In the genomic region with DNA sequence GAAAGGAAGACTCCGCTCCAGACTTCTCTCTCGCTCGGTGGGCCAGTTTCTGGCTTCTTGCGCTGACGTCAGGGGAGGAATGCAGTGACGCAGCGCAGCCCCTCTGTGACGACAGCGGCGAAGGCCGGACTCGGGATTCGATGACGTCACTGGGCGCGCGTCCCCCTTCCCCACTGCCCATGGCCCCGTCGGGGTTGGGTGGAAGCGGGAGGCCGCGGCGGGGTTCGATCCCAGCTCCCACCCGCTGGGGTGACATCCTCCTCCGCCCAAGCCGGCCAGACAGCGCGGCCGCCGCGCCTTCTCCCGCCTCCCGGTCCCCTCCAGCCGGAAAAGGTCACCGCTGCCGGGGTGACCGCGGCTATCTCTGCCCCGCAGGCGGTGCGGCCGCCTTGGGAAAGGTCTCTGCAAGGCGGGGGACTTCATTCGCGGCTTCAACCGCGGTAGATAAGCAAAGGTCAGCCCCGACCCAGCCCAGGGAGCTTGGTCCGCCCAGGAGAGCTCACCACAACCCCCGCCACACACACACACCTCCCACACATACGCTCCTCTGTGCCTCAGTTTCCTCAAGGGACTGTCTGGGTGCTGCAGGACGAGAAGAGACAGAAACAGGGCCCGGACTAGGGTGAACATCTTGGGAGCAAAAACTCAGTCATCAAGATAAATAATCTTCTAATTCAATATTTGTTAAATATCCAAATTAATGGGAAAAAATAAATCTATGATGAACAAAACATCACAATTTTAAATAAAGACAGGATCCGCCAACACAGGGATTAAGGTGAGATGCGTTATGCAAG, we compare ENCODE assay signal across 9 cellular contexts. TPM values are rescaled to one million over a fixed set of nuclear protein-coding genes. Genes with fewer than 3 reads are reported as not detected.
DNase-seq lines count a peak whose midpoint lies in the region; ATAC-seq and TF ChIP-seq lines count a peak whose summit lies in the region.
"Had no signal": no experiment of that assay in that cellular context is flagged by ENCODE, and none has a peak within 500 bp of the region (broad histone marks: within the 10 kb centered on the region; RNA-seq: fewer than 3 reads in every experiment).

No MANE protein-coding gene starts in this region.

- in situ Hi-C loops in mammary epithelial cell (cut with MboI; ENCODE audit: low sequenced_read_pairs in 2 of 2): no loop called here

- peak overlapping the region; percentile 99 for H3K27ac ChIP-seq in mammary epithelial cell (ENCODE audit: insufficient read depth, low read depth, low read length)
- H3K27ac ChIP-seq in right lobe of liver: peak overlapping the region; percentile 97 to 100 (median 99)
- H3K27ac ChIP-seq in thymus (ENCODE audit: low read depth): peak overlapping the region; percentile 95

- H3K4me3 ChIP-seq in mammary epithelial cell (replicated peaks in 1 of 3; ENCODE audit: insufficient read depth in 1 of 3, low read depth in 2 of 3, low read length in 3 of 3) (peak overlapping the region; percentile 63 to 96 (median 72)), right lobe of liver (peak overlapping the region; percentile 57 to 76 (median 74)), thymus (ENCODE audit: low read length) (peak overlapping the region; percentile 100)

- BruUV-seq in mammary epithelial cell (replicated peaks; lab: Mats Ljungman, UMichigan): TSS peak; percentile 78

- H3K36me3 ChIP-seq in mammary epithelial cell (ENCODE audit: insufficient read depth, low read length) (no peaks in the 10 kb centered on the region), right lobe of liver (no peaks in the 10 kb centered on the region), thymus (ENCODE audit: control insufficient read depth, insufficient read depth) (no peaks in the 10 kb centered on the region)

- dilution Hi-C loops in mammary epithelial cell (cut with HindIII; ENCODE audit: low sequenced_read_pairs): no loop called here

- peak; percentile 90 for DNase-seq in activated T-cell treated with anti-CD3 and anti-CD28 coated beads, Interleukin-2, amount 50 U/mL, for 24 hours
- DNase-seq in activated T-cell treated with anti-CD3 and anti-CD28 coated beads for 4 hours (no peak), HFFc6 (no peak), NCI-H2081 treated with DMSO at 0.1 percent for 48 hours (lab: John Stamatoyannopoulos, UW) (peak; percentile 78), mammary epithelial cell (no peak), right lobe of liver (peak; percentile 87 to 90 (median 89)), HCEC 1CT (no peak)

- no peaks in the 10 kb centered on the region for H3K9me3 ChIP-seq in mammary epithelial cell (replicated peaks; ENCODE audit: insufficient read depth, low read length)
- no peaks in the 10 kb centered on the region for H3K9me3 ChIP-seq in right lobe of liver
- no peaks in the 10 kb centered on the region for H3K9me3 ChIP-seq in thymus (ENCODE audit: control insufficient read depth)

- H3K4me1 ChIP-seq in mammary epithelial cell (ENCODE audit: insufficient read depth, low read length) (peaks cover 16% of the 10 kb centered on the region), right lobe of liver (peaks cover 0 to 16% (median 0%) of the 10 kb centered on the region in 4 donors), thymus (ENCODE audit: control insufficient read depth, insufficient read depth, low read length) (peaks cover 26% of the 10 kb centered on the region)

- H3K79me2 ChIP-seq in mammary epithelial cell (ENCODE audit: insufficient read depth, low read length): peaks cover 24% of the 10 kb centered on the region

- no peaks in the 10 kb centered on the region for H3K27me3 ChIP-seq in mammary epithelial cell (ENCODE audit: insufficient read depth, low read length)
- H3K27me3 ChIP-seq in right lobe of liver: no peaks in the 10 kb centered on the region
- H3K27me3 ChIP-seq in thymus (ENCODE audit: control insufficient read depth, insufficient read depth): no peaks in the 10 kb centered on the region

- peak; percentile 39 to 50 (median 45) for ATAC-seq in right lobe of liver

- TF ChIP-seq POLR2A in right lobe of liver (IDR thresholded peaks at IDR 0.05): peak; percentile 76

- WGBS in mammary epithelial cell (ENCODE audit: low coverage, missing lambda C conversion rate): 12% methylated on average over 35 of the region's 56 CpGs
- 10% methylated on average over 17 of the region's 56 CpGs for WGBS in right lobe of liver (ENCODE audit: insufficient coverage, low coverage, low lambda C conversion rate, missing lambda C conversion rate)
- 8% methylated on average over 56 of the region's 56 CpGs for WGBS in thymus

- TF ChIP-seq CTCF in HFFc6 (IDR thresholded peaks at IDR 0.05) (no peak), mammary epithelial cell (conservative IDR thresholded peaks at IDR 0.05 in 1 of 2, IDR thresholded peaks at IDR 0.05 in 1 of 2; ENCODE audit: extremely low read depth in 1 of 2, insufficient read depth in 1 of 2, low read depth in 1 of 2, low read length in 2 of 2) (no peak), right lobe of liver (IDR thresholded peaks at IDR 0.05) (no peak)

- peak overlapping the region; percentile 98 for H3K9ac ChIP-seq in mammary epithelial cell (ENCODE audit: insufficient read depth, low read length)

- peaks cover 8% of the 10 kb centered on the region for H3K36me3 Mint-ChIP-seq in activated T-cell treated with anti-CD3 and anti-CD28 coated beads, Interleukin-2, amount 50 U/mL, for 24 hours (ENCODE audit: low read depth)
- H3K36me3 Mint-ChIP-seq in HFFc6 (ENCODE audit: low read depth): no peaks in the 10 kb centered on the region

- H3K4me2 ChIP-seq in mammary epithelial cell (ENCODE audit: insufficient read depth, low read depth, low read length): peak overlapping the region; percentile 98

- intact Hi-C loops in mammary epithelial cell (cut with micrococcal nuclease) (loop anchor here (1.0 to 2.0 kb wide), 2 partner anchors 74 to 130 kb away; no protein-coding TSS in a partner anchor), right lobe of liver (cut with DNase I) (no loop called here)

- peak overlapping the region; percentile 90 for H3K4me3 Mint-ChIP-seq in activated T-cell treated with anti-CD3 and anti-CD28 coated beads, Interleukin-2, amount 50 U/mL, for 24 hours
- peak overlapping the region; percentile 97 for H3K4me3 Mint-ChIP-seq in HFFc6

- no peaks in the 10 kb centered on the region for H3K9me3 Mint-ChIP-seq in activated T-cell treated with anti-CD3 and anti-CD28 coated beads, Interleukin-2, amount 50 U/mL, for 24 hours
- no peaks in the 10 kb centered on the region for H3K9me3 Mint-ChIP-seq in HFFc6

- H3K4me1 Mint-ChIP-seq in activated T-cell treated with anti-CD3 and anti-CD28 coated beads, Interleukin-2, amount 50 U/mL, for 24 hours (ENCODE audit: low read depth): peaks cover 37% of the 10 kb centered on the region
- H3K4me1 Mint-ChIP-seq in HFFc6 (ENCODE audit: low read depth): peaks cover 17% of the 10 kb centered on the region

- H3K27me3 Mint-ChIP-seq in activated T-cell treated with anti-CD3 and anti-CD28 coated beads, Interleukin-2, amount 50 U/mL, for 24 hours: no peaks in the 10 kb centered on the region
- H3K27me3 Mint-ChIP-seq in HFFc6 (ENCODE audit: insufficient read depth): peaks cover 3% of the 10 kb centered on the region; the same call in 1 of the 2 replicates

- CTCF ChIA-PET in mammary epithelial cell (lab: Charles Lee; ENCODE audit: low non-redundant PET): no interaction called here

- peak overlapping the region; percentile 99 for H3K27ac Mint-ChIP-seq in activated T-cell treated with anti-CD3 and anti-CD28 coated beads, Interleukin-2, amount 50 U/mL, for 24 hours
- peak overlapping the region; percentile 100 for H3K27ac Mint-ChIP-seq in HFFc6

- no peaks in the 10 kb centered on the region for H4K20me1 ChIP-seq in mammary epithelial cell (ENCODE audit: insufficient read depth, low read length)

- peak overlapping the region; percentile 99 for H2AFZ ChIP-seq in mammary epithelial cell (ENCODE audit: low read depth, low read length)

RNA-seq across cellular contexts. Expression of gene RFX1, which starts 0.8 kb away (rescaled TPM):
- total RNA-seq in HFFc6 (2021; fragmentation: NEBNext Ultra II Directional; extraction: Animal tissue kit (Norgen Biotek cat#: 25700)): 10 to 100 TPM; 11.6 to 13.0 (median 12.2) TPM
- total RNA-seq in mammary epithelial cell: 10 to 100 TPM in 1 of 2 donors, 1 to 10 TPM in 1; 2.7 to 12.0 TPM
- 1.2 TPM for polyA plus RNA-seq in mammary epithelial cell
- polyA minus RNA-seq in mammary epithelial cell: 3.8 TPM
- 1 to 10 TPM; 2.5 to 9.3 (median 5.7) TPM for total RNA-seq in right lobe of liver
- polyA plus RNA-seq in thymus: 5.7 TPM

RNA-seq across cellular contexts. Expression of gene RLN3, which starts 21.0 kb away (rescaled TPM):
- not detected for total RNA-seq in HFFc6 (2021; fragmentation: NEBNext Ultra II Directional; extraction: Animal tissue kit (Norgen Biotek cat#: 25700))
- total RNA-seq in mammary epithelial cell (not detected), right lobe of liver (not detected)
- polyA plus RNA-seq in mammary epithelial cell (not detected), thymus (0.18 TPM)
- polyA minus RNA-seq in mammary epithelial cell: not detected
- total RNA-seq: HT1080 had no signal

RNA-seq across cellular contexts. Expression of gene IL27RA, which starts 24.6 kb away (rescaled TPM):
- 1 to 10 TPM; 4.7 to 6.1 (median 5.1) TPM for total RNA-seq in HFFc6 (2021; fragmentation: NEBNext Ultra II Directional; extraction: Animal tissue kit (Norgen Biotek cat#: 25700))
- total RNA-seq in mammary epithelial cell (1 to 10 TPM; 3.2 to 6.9 TPM), right lobe of liver (1 to 10 TPM; 1.1 to 3.0 (median 1.5) TPM)
- polyA plus RNA-seq in mammary epithelial cell (10.3 TPM), thymus (19.1 TPM)
- polyA minus RNA-seq in mammary epithelial cell: 1.1 TPM

RNA-seq across cellular contexts. Expression of gene DCAF15, which starts 54.7 kb away (rescaled TPM):
- total RNA-seq in HFFc6 (2021; fragmentation: NEBNext Ultra II Directional; extraction: Animal tissue kit (Norgen Biotek cat#: 25700)): 10 to 100 TPM; 19.9 to 29.0 (median 26.5) TPM
- total RNA-seq in mammary epithelial cell: 10 to 100 TPM; 15.2 to 31.3 TPM
- polyA plus RNA-seq in mammary epithelial cell: 34.4 TPM
- 12.9 TPM for polyA minus RNA-seq in mammary epithelial cell
- total RNA-seq in right lobe of liver: 1 to 10 TPM; 5.6 to 8.7 (median 7.7) TPM
- polyA plus RNA-seq in thymus: 95.4 TPM

RNA-seq across cellular contexts. Expression of gene PALM3, which starts 54.9 kb away (rescaled TPM):
- total RNA-seq in HFFc6 (2021; fragmentation: NEBNext Ultra II Directional; extraction: Animal tissue kit (Norgen Biotek cat#: 25700)): 1 to 10 TPM; 1.2 to 4.0 (median 2.8) TPM
- total RNA-seq in mammary epithelial cell (not detected), right lobe of liver (10 to 100 TPM in 4 of 6 experiments, 1 to 10 TPM in 2; 5.3 to 33.9 (median 17.0) TPM)
- polyA plus RNA-seq in mammary epithelial cell (not detected), thymus (0.18 TPM)
- polyA minus RNA-seq in mammary epithelial cell: not detected

Comparison
In these comparisons a context has a peak if more than half of its experiments do, and no peak if none do; other contexts are left out.
1. DNase-seq: peak in activated T-cell treated with anti-CD3 and anti-CD28 coated beads, Interleukin-2, amount 50 U/mL, for 24 hours (single experiment), NCI-H2081 treated with DMSO at 0.1 percent for 48 hours (single experiment) and right lobe of liver (3 of 3); none in activated T-cell treated with anti-CD3 and anti-CD28 coated beads for 4 hours (single experiment), HFFc6 (single experiment), mammary epithelial cell (single experiment) and HCEC 1CT (single experiment).
2. Peak in every context shown above with its lines, with median percentiles within 50 percentile points of each other: H3K27ac ChIP-seq and H3K4me3 ChIP-seq.